7 cellular contexts compared by ENCODE assay signal in genomic region chr12:100185361-100185894, GRCh38. TPM values are rescaled to one million over a fixed set of nuclear protein-coding genes. Genes with fewer than 3 reads are reported as not detected.
A peak's percentile ranks its signal among the peaks of the same experiment; 100 is the strongest.
DNase-seq lines count a peak whose midpoint lies in the region; ATAC-seq, FAIRE-seq and TF ChIP-seq lines count a peak whose summit lies in the region.

No MANE protein-coding gene starts in this region.

- H3K27me3 ChIP-seq in astrocyte (ENCODE audit: insufficient read depth, low read length) = no peaks in the 10 kb centered on the region
- no peaks in the 10 kb centered on the region for H3K27me3 ChIP-seq in spleen (replicated peaks in 1 of 7)

- H2AFZ ChIP-seq in astrocyte (ENCODE audit: low read depth, low read length) = peak overlapping the region; percentile 47

- peak; percentile 53 for ATAC-seq in GM19397 (IDR thresholded peaks at IDR 0.05; ENCODE audit: unreplicated experiment)
- ATAC-seq in HG02943 (IDR thresholded peaks at IDR 0.05; ENCODE audit: low read depth, unreplicated experiment) = peak; percentile 75

- no peak for TF ChIP-seq CTCF in astrocyte (IDR thresholded peaks at IDR 0.05; ENCODE audit: insufficient read depth, low read depth, low read length)
- no peak for TF ChIP-seq CTCF in spleen (IDR thresholded peaks at IDR 0.05 in 8 of 11, conservative IDR thresholded peaks at IDR 0.05 in 3 of 11)

- no peak for DNase-seq in astrocyte (ENCODE audit: low read depth)
- no peak for DNase-seq in spleen
- no peak for DNase-seq in putamen (ENCODE audit: low spot score)
- DNase-seq in effector CD4-positive, alpha-beta T cell = no peak
- DNase-seq in central memory CD4-positive, alpha-beta T cell = no peak

- no peak overlapping the region for H3K4me3 ChIP-seq in astrocyte (ENCODE audit: insufficient read depth, low read depth, low read length)
- H3K4me3 ChIP-seq in spleen = no peak overlapping the region

- H3K27me3 Mint-ChIP-seq in astrocyte (ENCODE audit: low read depth, unreplicated experiment) = no peaks in the 10 kb centered on the region

- no peak overlapping the region for H3K27ac Mint-ChIP-seq in astrocyte (ENCODE audit: unreplicated experiment)

- peaks cover 2% of the 10 kb centered on the region for H3K4me1 Mint-ChIP-seq in astrocyte (ENCODE audit: low read depth, unreplicated experiment)

- H3K9me3 ChIP-seq in astrocyte (ENCODE audit: insufficient read depth, low read depth, low read length) (no peaks in the 10 kb centered on the region), spleen (no peaks in the 10 kb centered on the region)

- H3K9me3 Mint-ChIP-seq in astrocyte (ENCODE audit: unreplicated experiment) = no peaks in the 10 kb centered on the region

- no peak for FAIRE-seq in astrocyte (lab: Jason Lieb, UNC)

- no peaks in the 10 kb centered on the region for H4K20me1 ChIP-seq in astrocyte (ENCODE audit: insufficient read depth, low read length)

- no peaks in the 10 kb centered on the region for H3K79me2 ChIP-seq in astrocyte (ENCODE audit: insufficient read depth, low read length)

- no peak for TF ChIP-seq POLR2A in spleen (IDR thresholded peaks at IDR 0.05)

- H3K36me3 Mint-ChIP-seq in astrocyte (ENCODE audit: low read depth, unreplicated experiment) = no peaks in the 10 kb centered on the region

- H3K27ac ChIP-seq in astrocyte (ENCODE audit: low read depth, low read length) (no peak overlapping the region), spleen (peak overlapping the region in 7 of 8 donors; percentile 11 to 65 (median 51))

- no peak overlapping the region for H3K4me3 Mint-ChIP-seq in astrocyte (ENCODE audit: unreplicated experiment)

- no peak overlapping the region for H3K9ac ChIP-seq in astrocyte (ENCODE audit: low read length)

- intact Hi-C loops in spleen (cut with DNase I; ENCODE audit: low total_unique reads) = no loop called here

- H3K36me3 ChIP-seq in astrocyte (ENCODE audit: insufficient read depth, low read length) (no peaks in the 10 kb centered on the region), spleen (peaks cover 0 to 18% (median 0%) of the 10 kb centered on the region in 6 donors)

- H3K4me2 ChIP-seq in astrocyte (ENCODE audit: low read length) = no peak overlapping the region

- H3K4me1 ChIP-seq in astrocyte (ENCODE audit: insufficient read depth, low read length) (no peaks in the 10 kb centered on the region), spleen (peaks cover 0 to 15% (median 1%) of the 10 kb centered on the region in 6 donors)

- WGBS in spleen, 5 donors = 57 to 69% (median 66%) methylated on average over 5 of the region's 5 CpGs

RNA-seq across cellular contexts. Expression of gene ACTR6, which starts 15.2 kb away (rescaled TPM):
- total RNA-seq in astrocyte (23.9 and 26.6 TPM in 2 replicates), spleen (10 to 100 TPM; 20.1 to 32.4 (median 25.1) TPM)
- 10 to 100 TPM; 15.0 to 23.1 (median 18.4) TPM for polyA plus RNA-seq in spleen

RNA-seq across cellular contexts. Expression of gene BLTP3B, which starts 42.8 kb away (rescaled TPM):
- total RNA-seq in astrocyte = 13.3 and 16.0 TPM in 2 replicates
- total RNA-seq in spleen = 10 to 100 TPM; 29.5 to 42.5 (median 36.3) TPM
- 1 to 10 TPM; 3.8 to 6.3 (median 5.1) TPM for polyA plus RNA-seq in spleen
